In the genomic region with DNA sequence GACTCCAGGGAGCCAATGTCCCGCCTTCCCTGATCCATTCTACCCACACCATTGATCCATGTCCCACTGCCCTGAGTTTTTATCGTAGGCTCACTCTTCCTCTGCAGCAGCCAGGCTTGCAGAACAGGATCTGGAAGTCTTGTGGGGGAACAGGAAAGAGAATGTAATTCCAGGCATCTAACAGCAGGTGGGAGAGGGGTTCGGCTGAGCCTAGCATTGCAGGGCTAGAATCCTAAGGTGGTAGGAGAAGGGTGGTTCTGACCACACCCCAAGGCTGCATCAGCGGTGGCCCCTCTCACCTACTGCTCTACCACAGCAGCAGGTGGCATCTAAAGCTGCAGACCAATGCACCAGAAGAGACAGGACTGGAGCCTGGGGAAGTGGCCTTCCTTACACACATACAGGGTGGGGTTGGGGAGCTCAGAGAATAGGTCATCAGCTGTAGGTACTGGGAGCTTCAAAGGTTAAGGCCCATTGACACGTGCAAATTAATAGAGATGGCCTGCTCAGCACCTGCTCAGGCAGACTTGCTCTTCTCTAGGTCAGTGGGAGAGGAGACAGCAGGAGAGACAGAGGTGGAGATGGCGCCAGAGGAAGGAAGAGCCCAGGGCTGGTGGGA, we compare ENCODE assay signal across 19 cellular contexts. TPM values are rescaled to one million over a fixed set of nuclear protein-coding genes. Genes with fewer than 3 reads are reported as not detected.
DNase-seq lines count a peak whose midpoint lies in the region; ATAC-seq and TF ChIP-seq lines count a peak whose summit lies in the region.
"Had no signal": no experiment of that assay in that cellular context is flagged by ENCODE, and none has a peak within 500 bp of the region (broad histone marks: within the 10 kb centered on the region; RNA-seq: fewer than 3 reads in every experiment).

No MANE protein-coding gene starts in this region.

- H3K79me2 ChIP-seq in SK-N-SH (ENCODE audit: insufficient read depth) = no peaks in the 10 kb centered on the region

- peaks cover 77% of the 10 kb centered on the region for H3K27me3 Mint-ChIP-seq in progenitor cell of endocrine pancreas

- H4K20me1 ChIP-seq in SK-N-SH (ENCODE audit: insufficient read depth) = no peaks in the 10 kb centered on the region

- POLR2A ChIA-PET in SK-N-SH (lab: Yijun Ruan, JAX) = no interaction called here

- H3K9me3 Mint-ChIP-seq in progenitor cell of endocrine pancreas (ENCODE audit: low read depth) = no peaks in the 10 kb centered on the region
- H3K9me3 Mint-ChIP-seq: stimulated activated memory B cell treated with anti-CD40 and anti-IgM and Interleukin-4, amounts not matched to agents 10 μg/mL and 1 μg/mL and 100 μg/mL, for 72 hours had no signal

- no peaks in the 10 kb centered on the region; a peak in 1 of 4 replicates for H3K4me1 ChIP-seq in SK-N-SH (ENCODE audit: control insufficient read depth in 1 of 2, insufficient read depth in 2 of 2, low read depth in 1 of 2, low read length in 1 of 2)
- H3K4me1 ChIP-seq: uterus had no signal

- ATAC-seq in SK-N-SH treated with all-trans-retinoic acid at 6 μM for 48 hours = no peak
- ATAC-seq: stimulated activated memory B cell treated with anti-CD40 and anti-IgM and Interleukin-4, amounts not matched to agents 10 μg/mL and 1 μg/mL and 100 μg/mL, for 72 hours had no signal

- DNase-seq in SK-N-SH (no peak), SW480 (ENCODE audit: low spot score) (peak; percentile 52), fibroblast of mammary gland (ENCODE audit: low read depth) (no peak), progenitor cell of endocrine pancreas (ENCODE audit: low spot score, unreplicated experiment) (peak; percentile 33), HUDEP-2 (lab: John Stamatoyannopoulos, UW; ENCODE audit: unreplicated experiment in 76 of 76) (no peak), pons (ENCODE audit: low spot score) (no peak)
- no peak for DNase-seq in stimulated activated CD4-positive, alpha-beta T cell treated with anti-CD3 and anti-CD28 coated beads, Interleukin-12 subunit alpha, Interleukin-12 subunit beta, amount 100 ng/mL, for 4 hours
- DNase-seq: activated naive CD4-positive, alpha-beta T cell; central memory CD4-positive, alpha-beta T cell; DMS79 treated with DMSO at 0.1 percent for 48 hours; mesenchymal stem cell; MG63; stimulated activated CD4-positive, alpha-beta T cell treated with anti-CD3 and anti-CD28 coated beads, Interleukin-2, amount 100 ng/mL, for 48 hours; T-helper 2 cell; uterus had no signal

- H3K36me3 Mint-ChIP-seq in progenitor cell of endocrine pancreas (ENCODE audit: insufficient read depth) = no peaks in the 10 kb centered on the region
- H3K36me3 Mint-ChIP-seq: stimulated activated memory B cell treated with anti-CD40 and anti-IgM and Interleukin-4, amounts not matched to agents 10 μg/mL and 1 μg/mL and 100 μg/mL, for 72 hours had no signal

- H3K4me3 ChIP-seq in SK-N-SH (ENCODE audit: low read depth in 2 of 2, low read length in 1 of 2) (no peak overlapping the region), fibroblast of mammary gland (ENCODE audit: control insufficient read depth, low read depth, low read length) (no peak overlapping the region)
- H3K4me3 ChIP-seq: esophagus muscularis mucosa, MG63, uterus had no signal

- CTCF ChIA-PET in SK-N-SH (lab: Yijun Ruan, JAX) = interaction anchor here (0.8 to 17.9 kb wide), 14 partner anchors 8 to 194 kb away, joined by 3 to 496 read pairs (median 5); partner anchors contain the start of gene MKNK1

- H3K4me2 ChIP-seq in SK-N-SH = no peak overlapping the region

- TF ChIP-seq CTCF in SK-N-SH (IDR thresholded peaks at IDR 0.05) (peak; percentile 20; the same call in 1 of the 2 replicates), fibroblast of mammary gland (conservative IDR thresholded peaks at IDR 0.05; ENCODE audit: control insufficient read depth, insufficient read depth, low read depth, low read length) (peak; percentile 7), progenitor cell of endocrine pancreas (IDR thresholded peaks at IDR 0.05; ENCODE audit: unreplicated experiment) (peak; percentile 45)

- H3K4me1 Mint-ChIP-seq in progenitor cell of endocrine pancreas (ENCODE audit: low read depth) = peaks cover 3% of the 10 kb centered on the region

- WGBS in SK-N-SH (ENCODE audit: low lambda C conversion rate) = 50% methylated on average over 6 of the region's 6 CpGs

- no peak for TF ChIP-seq RAD21 in SK-N-SH (IDR thresholded peaks at IDR 0.05; ENCODE audit: low read length)

- no peak for TF ChIP-seq EP300 in SK-N-SH (IDR thresholded peaks at IDR 0.05; ENCODE audit: borderline replicate concordance in 1 of 2, low read depth in 1 of 2, low read length in 1 of 2)

- no peak overlapping the region for H3K27ac Mint-ChIP-seq in progenitor cell of endocrine pancreas
- H3K27ac Mint-ChIP-seq: stimulated activated memory B cell treated with anti-CD40 and anti-IgM and Interleukin-4, amounts not matched to agents 10 μg/mL and 1 μg/mL and 100 μg/mL, for 72 hours had no signal

- H3K27ac ChIP-seq in SK-N-SH (ENCODE audit: low read depth in 2 of 2, low read length in 1 of 2) = no peak overlapping the region
- H3K27ac ChIP-seq: esophagus muscularis mucosa, uterus had no signal

- H3K4me3 Mint-ChIP-seq in progenitor cell of endocrine pancreas (ENCODE audit: low read depth) = peak overlapping the region; percentile 22
- H3K4me3 Mint-ChIP-seq: stimulated activated memory B cell treated with anti-CD40 and anti-IgM and Interleukin-4, amounts not matched to agents 10 μg/mL and 1 μg/mL and 100 μg/mL, for 72 hours had no signal

- H3K36me3 ChIP-seq in SK-N-SH (replicated peaks in 1 of 2; ENCODE audit: control insufficient read depth in 1 of 2, insufficient read depth in 2 of 2, low read length in 1 of 2) = no peaks in the 10 kb centered on the region
- H3K36me3 ChIP-seq: esophagus muscularis mucosa, MG63, uterus had no signal

- H3K9me3 ChIP-seq in SK-N-SH = no peaks in the 10 kb centered on the region
- H3K9me3 ChIP-seq: esophagus muscularis mucosa, MG63, uterus had no signal

- no peaks in the 10 kb centered on the region for H3K9me2 ChIP-seq in SK-N-SH

- no peaks in the 10 kb centered on the region; the same call in 1 of the 2 replicates for H3K27me3 ChIP-seq in SK-N-SH (ENCODE audit: insufficient read depth)
- H3K27me3 ChIP-seq: MG63, uterus had no signal

- no peak overlapping the region for H2AFZ ChIP-seq in SK-N-SH (ENCODE audit: low read depth)

- no peak overlapping the region for H3K9ac ChIP-seq in SK-N-SH

- H3F3A ChIP-seq in SK-N-SH (replicated peaks; ENCODE audit: insufficient read depth) = no peaks in the 10 kb centered on the region

TF ChIP-seq in SK-N-SH, 30 proteins besides CTCF, POLR2A, EP300 and RAD21:
- TF ChIP-seq ELF1 (IDR thresholded peaks at IDR 0.05) = no peak
- 0 out of 2 replicates have a peak, but pooled peaks have one; percentile 1 for TF ChIP-seq SMC3 (IDR thresholded peaks at IDR 0.05; ENCODE audit: low read depth, low read length)

TF ChIP-seq in SK-N-SH treated with all-trans-retinoic acid at 6 μM for 48 hours, 23 proteins besides CTCF, POLR2A, EP300 and RAD21 (continues in another document):
- TF ChIP-seq RARB (CRISPR knock-in tag; IDR thresholded peaks at IDR 0.05) (no peak), TOX (CRISPR knock-in tag; IDR thresholded peaks at IDR 0.05; ENCODE audit: borderline replicate concordance) (no peak), SNAI2 (CRISPR knock-in tag; IDR thresholded peaks at IDR 0.05) (no peak), BACH2 (CRISPR knock-in tag; IDR thresholded peaks at IDR 0.05; ENCODE audit: borderline replicate concordance) (no peak), TSHZ2 (CRISPR knock-in tag; IDR thresholded peaks at IDR 0.05) (no peak)
- TF ChIP-seq, protein P1, sequence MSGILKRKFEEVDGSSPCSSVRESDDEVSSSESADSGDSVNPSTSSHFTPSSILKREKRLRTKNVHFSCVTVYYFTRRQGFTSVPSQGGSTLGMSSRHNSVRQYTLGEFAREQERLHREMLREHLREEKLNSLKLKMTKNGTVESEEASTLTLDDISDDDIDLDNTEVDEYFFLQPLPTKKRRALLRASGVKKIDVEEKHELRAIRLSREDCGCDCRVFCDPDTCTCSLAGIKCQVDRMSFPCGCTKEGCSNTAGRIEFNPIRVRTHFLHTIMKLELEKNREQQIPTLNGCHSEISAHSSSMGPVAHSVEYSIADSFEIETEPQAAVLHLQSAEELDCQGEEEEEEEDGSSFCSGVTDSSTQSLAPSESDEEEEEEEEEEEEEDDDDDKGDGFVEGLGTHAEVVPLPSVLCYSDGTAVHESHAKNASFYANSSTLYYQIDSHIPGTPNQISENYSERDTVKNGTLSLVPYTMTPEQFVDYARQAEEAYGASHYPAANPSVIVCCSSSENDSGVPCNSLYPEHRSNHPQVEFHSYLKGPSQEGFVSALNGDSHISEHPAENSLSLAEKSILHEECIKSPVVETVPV (CRISPR knock-in tag; IDR thresholded peaks at IDR 0.05) = no peak

RNA-seq across cellular contexts. Expression of gene KNCN, which starts 20.5 kb away (rescaled TPM):
- not detected in 2 replicates for polyA plus RNA-seq in SK-N-SH (2012; rRNA removed)
- not detected in 2 replicates for polyA plus RNA-seq in SK-N-SH (2012; cell fraction: cytosol; rRNA removed)
- not detected in 2 replicates for polyA plus RNA-seq in SK-N-SH (2012; cell fraction: nucleus; rRNA removed)
- not detected in 2 replicates for total RNA-seq in progenitor cell of endocrine pancreas
- total RNA-seq: esophagus muscularis mucosa, RPMI7951, uterus had no signal

RNA-seq across cellular contexts. Expression of gene DMBX1, which starts 41.3 kb away (rescaled TPM):
- not detected in 2 replicates for polyA plus RNA-seq in SK-N-SH (2012; rRNA removed)
- polyA plus RNA-seq in SK-N-SH (2012; cell fraction: cytosol; rRNA removed) = 0.01 TPM in 1 of 2 replicates, not detected in the other
- not detected in 2 replicates for polyA plus RNA-seq in SK-N-SH (2012; cell fraction: nucleus; rRNA removed)
- total RNA-seq in progenitor cell of endocrine pancreas = not detected in 2 replicates
- total RNA-seq: esophagus muscularis mucosa, RPMI7951 had no signal

Comparison
In these comparisons a context has a peak if more than half of its experiments do, and no peak if none do; other contexts are left out.
1. DNase-seq: peak in SW480 (single experiment) and progenitor cell of endocrine pancreas (single experiment); none in SK-N-SH (single experiment), fibroblast of mammary gland (single experiment), stimulated activated CD4-positive, alpha-beta T cell treated with anti-CD3 and anti-CD28 coated beads, Interleukin-12 subunit alpha, Interleukin-12 subunit beta, amount 100 ng/mL, for 4 hours (single experiment), HUDEP-2 (0 of 76) and pons (single experiment).
2. Peak in every context shown above with its lines, with median percentiles within 50 percentile points of each other: CTCF ChIP-seq.